8 cellular contexts compared by ENCODE assay signal in genomic region chr12:43957732-43958131, GRCh38.
DNase-seq lines count a peak whose midpoint lies in the region; ATAC-seq and TF ChIP-seq lines count a peak whose summit lies in the region.

No MANE protein-coding gene starts in this region.

- no peaks in the 10 kb centered on the region for H3K9me3 ChIP-seq in thoracic aorta

- H3K27ac ChIP-seq in thoracic aorta = no peak overlapping the region

- H3K4me1 ChIP-seq in thoracic aorta (ENCODE audit: control insufficient read depth in 1 of 2, low read depth in 2 of 2) = no peaks in the 10 kb centered on the region

- DNase-seq in Daoy (ENCODE audit: low read depth) (peak; percentile 44), GM19240 (ENCODE audit: insufficient read length, low spot score) (peak; percentile 27), NCI-H446 (lab: John Stamatoyannopoulos, UW) (peak; percentile 17 to 60), amniotic epithelial cell (ENCODE audit: low read depth) (peak; percentile 63), iPS-NIHi11 (ENCODE audit: low spot score) (peak; percentile 61), thoracic aorta (ENCODE audit: low spot score) (no peak), T-helper 9 cell (no peak)

- no peaks in the 10 kb centered on the region for H3K27me3 ChIP-seq in thoracic aorta (replicated peaks; ENCODE audit: insufficient read depth)

- TF ChIP-seq CTCF in thoracic aorta (IDR thresholded peaks at IDR 0.05) = peak; percentile 13

- ATAC-seq in HG03103 (IDR thresholded peaks at IDR 0.05; ENCODE audit: low read depth, unreplicated experiment) (peak; percentile 92), thoracic aorta (ENCODE audit: insufficient number of reproducible peaks, low FRiP score, low read depth) (peak; percentile 36)

- H3K4me3 ChIP-seq in thoracic aorta = no peak overlapping the region

- H3K36me3 ChIP-seq in thoracic aorta = no peaks in the 10 kb centered on the region

Comparison
In these comparisons a context has a peak if more than half of its experiments do, and no peak if none do; other contexts are left out.
1. DNase-seq: peak in Daoy (single experiment), GM19240 (single experiment), NCI-H446 (2 of 2), amniotic epithelial cell (single experiment) and iPS-NIHi11 (single experiment); none in thoracic aorta (single experiment) and T-helper 9 cell (single experiment).